Comparison of ENCODE assay signal across 1 cellular context in genomic region chr4:20203508-20203907, GRCh38.
TF ChIP-seq lines count a peak whose summit lies in the region.

No MANE protein-coding gene starts in this region.

TF ChIP-seq in IMR-90, 13 proteins besides CTCF, POLR2A, EP300 and RAD21:
- TF ChIP-seq CEBPB (IDR thresholded peaks at IDR 0.05; ENCODE audit: low read depth, low read length) (peak; percentile 36; the same call in 1 of the 2 replicates), MXI1 (IDR thresholded peaks at IDR 0.05; ENCODE audit: borderline replicate concordance, low read depth, low read length) (no peak), MAFK (IDR thresholded peaks at IDR 0.05; ENCODE audit: low read depth, low read length) (no peak), BHLHE40 (IDR thresholded peaks at IDR 0.05; ENCODE audit: low read depth, low read length) (no peak), NFE2L2 (IDR thresholded peaks at IDR 0.05; ENCODE audit: low read depth, low read length) (no peak)
